ENCODE assay signal across 1 cellular context in genomic region chr22:37608477-37609239, GRCh38.
TF ChIP-seq lines count a peak whose summit lies in the region.

TSS of gene GGA1 (plus strand) at chr22:37608834. CDS start at chr22:37608861, 27 bp downstream.

TF ChIP-seq in HepG2, 621 proteins besides CTCF, POLR2A, EP300 and RAD21 (continued from another document and continues in another):
- TF ChIP-seq PRPF4 (IDR thresholded peaks at IDR 0.05; ENCODE audit: low read depth, low read length, poor library complexity, severe bottlenecking) (no peak), MLX (CRISPR knock-in tag; IDR thresholded peaks at IDR 0.05) (no peak), ZNF691 (CRISPR knock-in tag; IDR thresholded peaks at IDR 0.05; ENCODE audit: borderline replicate concordance, low read depth) (peak; percentile 42; the same call in 1 of the 2 replicates), FOXO1 (CRISPR knock-in tag; IDR thresholded peaks at IDR 0.05) (0 out of 2 replicates have a peak, but pooled peaks have one; percentile 10), CENPX (CRISPR knock-in tag; IDR thresholded peaks at IDR 0.05) (no peak), AGO1 (IDR thresholded peaks at IDR 0.05; ENCODE audit: low read depth, low read length, poor library complexity, severe bottlenecking) (peak; percentile 35), ARID3A (IDR thresholded peaks at IDR 0.05; ENCODE audit: low read depth, low read length) (no peak), ZIK1 (CRISPR knock-in tag; IDR thresholded peaks at IDR 0.05; ENCODE audit: borderline replicate concordance, low read depth) (no peak), ZNF776 (CRISPR knock-in tag; IDR thresholded peaks at IDR 0.05) (peak; percentile 52; the same call in 1 of the 2 replicates), PRDM15 (CRISPR knock-in tag; IDR thresholded peaks at IDR 0.05) (peak; percentile 47; the same call in 1 of the 2 replicates), HNRNPH1 (optimal IDR thresholded peaks at IDR 0.05; ENCODE audit: low read depth, low read length) (no peak), RFX1 (IDR thresholded peaks at IDR 0.05) (peak; percentile 37), ZNF431 (CRISPR knock-in tag; IDR thresholded peaks at IDR 0.05; ENCODE audit: borderline replicate concordance, low read depth) (0 out of 2 replicates have a peak, but pooled peaks have one; percentile 9), ZNF615 (CRISPR knock-in tag; IDR thresholded peaks at IDR 0.05; ENCODE audit: borderline replicate concordance) (peak; percentile 47; the same call in 1 of the 2 replicates), SMAD1 (CRISPR knock-in tag; IDR thresholded peaks at IDR 0.05; ENCODE audit: borderline replicate concordance, low read depth) (0 out of 2 replicates have a peak, but pooled peaks have one; percentile 14), ZNF383 (CRISPR knock-in tag; IDR thresholded peaks at IDR 0.05; ENCODE audit: borderline replicate concordance) (no peak), ZNF780A (CRISPR knock-in tag; IDR thresholded peaks at IDR 0.05) (no peak), XBP1 (CRISPR knock-in tag; IDR thresholded peaks at IDR 0.05) (no peak), SALL2 (CRISPR knock-in tag; IDR thresholded peaks at IDR 0.05) (peak; percentile 62), CREM (IDR thresholded peaks at IDR 0.05) (peak; percentile 93), CREM (CRISPR knock-in tag; IDR thresholded peaks at IDR 0.05) (0 out of 2 replicates have a peak, but pooled peaks have one; percentile 15), ZNF577 (CRISPR knock-in tag; IDR thresholded peaks at IDR 0.05; ENCODE audit: borderline replicate concordance, low read depth) (no peak), ZNF652 (CRISPR knock-in tag; IDR thresholded peaks at IDR 0.05; ENCODE audit: borderline replicate concordance, low read depth) (no peak), PTBP1 (IDR thresholded peaks at IDR 0.05; ENCODE audit: low read depth, low read length, poor library complexity, severe bottlenecking) (no peak), ZBTB21 (CRISPR knock-in tag; IDR thresholded peaks at IDR 0.05) (peak; percentile 98), ZNF281 (CRISPR knock-in tag; IDR thresholded peaks at IDR 0.05; ENCODE audit: borderline replicate concordance) (peak; percentile 96), SOX13 (IDR thresholded peaks at IDR 0.05) (no peak), SOX13 (CRISPR knock-in tag; conservative IDR thresholded peaks at IDR 0.05 in 1 of 2, IDR thresholded peaks at IDR 0.05 in 1 of 2) (no peak), MAFF (IDR thresholded peaks at IDR 0.05; ENCODE audit: low read depth, low read length) (no peak), SRSF1 (optimal IDR thresholded peaks at IDR 0.05; ENCODE audit: low read depth, low read length) (peak; percentile 52), PREB (CRISPR knock-in tag; IDR thresholded peaks at IDR 0.05) (no peak), ZNF687 (CRISPR knock-in tag; IDR thresholded peaks at IDR 0.05) (peak; percentile 89), ZNF34 (CRISPR knock-in tag; IDR thresholded peaks at IDR 0.05; ENCODE audit: borderline replicate concordance) (no peak; the same call in 1 of the 2 replicates), ZNF362 (CRISPR knock-in tag; IDR thresholded peaks at IDR 0.05; ENCODE audit: borderline replicate concordance) (peak; percentile 30; the same call in 1 of the 2 replicates), RBAK (CRISPR knock-in tag; IDR thresholded peaks at IDR 0.05) (no peak), LBX2 (CRISPR knock-in tag; IDR thresholded peaks at IDR 0.05; ENCODE audit: borderline replicate concordance) (peak; percentile 28; the same call in 1 of the 2 replicates), JUN (CRISPR knock-in tag; IDR thresholded peaks at IDR 0.05) (no peak), ZNF549 (CRISPR knock-in tag; IDR thresholded peaks at IDR 0.05) (no peak), ESRRA (CRISPR knock-in tag; IDR thresholded peaks at IDR 0.05; ENCODE audit: low read depth) (no peak), CEBPB (IDR thresholded peaks at IDR 0.05; ENCODE audit: borderline replicate concordance, low read depth, low read length) (no peak), SMARCE1 (IDR thresholded peaks at IDR 0.05; ENCODE audit: borderline replicate concordance) (no peak), ZSCAN5A (CRISPR knock-in tag; IDR thresholded peaks at IDR 0.05; ENCODE audit: borderline replicate concordance) (no peak), ZNF335 (CRISPR knock-in tag; IDR thresholded peaks at IDR 0.05) (peak; percentile 92), IRX3 (CRISPR knock-in tag; IDR thresholded peaks at IDR 0.05; ENCODE audit: borderline replicate concordance, low read depth) (no peak)
